ENCODE assay signal across 10 cellular contexts in the genomic region with DNA sequence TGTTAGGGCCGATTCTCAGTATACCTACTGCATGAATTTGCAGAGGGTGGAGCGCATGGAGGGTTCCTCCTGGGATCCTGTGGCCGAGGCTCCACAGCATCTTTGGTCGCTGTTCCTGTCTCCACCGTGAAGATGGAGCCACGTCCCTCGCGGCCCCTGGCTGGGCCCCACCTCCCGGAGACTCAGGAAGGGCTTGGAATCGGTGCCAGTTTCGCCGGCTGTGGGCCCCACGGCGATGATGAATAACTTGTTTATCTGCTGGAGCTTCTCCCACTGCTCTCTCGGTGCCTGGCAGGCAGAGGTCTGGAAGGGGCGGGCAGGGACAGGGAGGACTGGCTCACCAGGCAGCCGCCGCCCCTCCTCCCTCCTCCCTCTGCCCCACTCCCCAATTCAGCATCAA. TPM values are rescaled to one million over a fixed set of nuclear protein-coding genes. Genes with fewer than 3 reads are reported as not detected.
DNase-seq lines count a peak whose midpoint lies in the region; ATAC-seq and TF ChIP-seq lines count a peak whose summit lies in the region.
"Had no signal": no experiment of that assay in that cellular context is flagged by ENCODE, and none has a peak within 500 bp of the region (broad histone marks: within the 10 kb centered on the region; RNA-seq: fewer than 3 reads in every experiment).

No MANE protein-coding gene starts in this region.

- no peaks in the 10 kb centered on the region for H3K36me3 ChIP-seq in SK-N-SH (replicated peaks in 1 of 2; ENCODE audit: control insufficient read depth in 1 of 2, insufficient read depth in 2 of 2, low read length in 1 of 2)
- no peaks in the 10 kb centered on the region for H3K36me3 ChIP-seq in colonic mucosa

- peak overlapping the region; percentile 13 to 35; a peak in 3 of 4 replicates for H3K4me3 ChIP-seq in SK-N-SH (ENCODE audit: low read depth in 2 of 2, low read length in 1 of 2)
- no peak overlapping the region for H3K4me3 ChIP-seq in colonic mucosa

- H3K4me1 ChIP-seq in SK-N-SH (ENCODE audit: control insufficient read depth in 1 of 2, insufficient read depth in 2 of 2, low read depth in 1 of 2, low read length in 1 of 2) = peaks cover 10 to 21% of the 10 kb centered on the region in 2 experiments; a peak in 2 of 4 replicates
- peaks cover 3% of the 10 kb centered on the region for H3K4me1 ChIP-seq in foreskin keratinocyte
- no peaks in the 10 kb centered on the region for H3K4me1 ChIP-seq in colonic mucosa

- H3K27me3 ChIP-seq in SK-N-SH (ENCODE audit: insufficient read depth) = no peaks in the 10 kb centered on the region
- no peaks in the 10 kb centered on the region for H3K27me3 ChIP-seq in foreskin keratinocyte
- no peaks in the 10 kb centered on the region for H3K27me3 ChIP-seq in colonic mucosa

- H3K9ac ChIP-seq in SK-N-SH (no peak overlapping the region), colonic mucosa (ENCODE audit: low read depth in 2 of 2, low read length in 2 of 2) (no peak overlapping the region)

- CTCF ChIA-PET in SK-N-SH (lab: Yijun Ruan, JAX) = interaction anchor here (1.5 kb wide), 1 partner anchor 52 kb away, joined by 4 read pairs; no protein-coding TSS in a partner anchor

- peak; percentile 66 for DNase-seq in HCEC 1CT
- peak; percentile 75 for DNase-seq in SK-N-SH
- no peak for DNase-seq in foreskin keratinocyte
- DNase-seq in posterior vena cava (ENCODE audit: low spot score) = peak; percentile 78
- DNase-seq in left lobe of liver (ENCODE audit: low spot score) = no peak
- no peak for DNase-seq in colonic mucosa
- DNase-seq: MV-4-11; stimulated activated CD4-positive, alpha-beta T cell treated with anti-CD3 and anti-CD28 coated beads, Interleukin-2, amount 100 ng/mL, for 48 hours had no signal

- TF ChIP-seq RAD21 in SK-N-SH (IDR thresholded peaks at IDR 0.05; ENCODE audit: low read length) = 0 out of 2 replicates have a peak, but pooled peaks have one; percentile 14

- H3K9me2 ChIP-seq in SK-N-SH = no peaks in the 10 kb centered on the region

- H3K79me2 ChIP-seq in SK-N-SH (ENCODE audit: insufficient read depth) = no peaks in the 10 kb centered on the region

- H3K4me2 ChIP-seq in SK-N-SH = peak overlapping the region; percentile 69

- peak overlapping the region in 1 of 2 experiments; percentile 23; a peak in 1 of 4 replicates for H3K27ac ChIP-seq in SK-N-SH (ENCODE audit: low read depth in 2 of 2, low read length in 1 of 2)
- H3K27ac ChIP-seq in foreskin keratinocyte = no peak overlapping the region
- H3K27ac ChIP-seq in colonic mucosa = no peak overlapping the region

- no peaks in the 10 kb centered on the region for H3K9me3 ChIP-seq in SK-N-SH
- H3K9me3 ChIP-seq in colonic mucosa = no peaks in the 10 kb centered on the region

- 3% methylated on average over 18 of the region's 18 CpGs for WGBS in SK-N-SH (ENCODE audit: low lambda C conversion rate)

- TF ChIP-seq CTCF in SK-N-SH (IDR thresholded peaks at IDR 0.05) = no peak
- no peak for TF ChIP-seq CTCF in foreskin keratinocyte (conservative IDR thresholded peaks at IDR 0.05)
- TF ChIP-seq CTCF in colonic mucosa (IDR thresholded peaks at IDR 0.05) = no peak

- H3F3A ChIP-seq in SK-N-SH (replicated peaks; ENCODE audit: insufficient read depth) = peaks cover 24% of the 10 kb centered on the region

- intact Hi-C loops in posterior vena cava (cut with DNase I) = no loop called here
- intact Hi-C loops in colonic mucosa (cut with DNase I) = no loop called here

- POLR2A ChIA-PET in SK-N-SH (lab: Yijun Ruan, JAX) = interaction anchor here (0.6 kb wide), 1 partner anchor 264 kb away, joined by 3 read pairs; no protein-coding TSS in a partner anchor

- H2AFZ ChIP-seq in SK-N-SH (ENCODE audit: low read depth) = peak overlapping the region; percentile 73

- H4K20me1 ChIP-seq in SK-N-SH (ENCODE audit: insufficient read depth) = 0 out of 2 replicates have a peak, but pooled peaks cover 4% of the 10 kb centered on the region

- ATAC-seq in foreskin keratinocyte = peak; percentile 64
- no peak for ATAC-seq in left lobe of liver
- ATAC-seq in GM21360 (IDR thresholded peaks at IDR 0.05; ENCODE audit: unreplicated experiment) = no peak
- ATAC-seq in GM21526 (IDR thresholded peaks at IDR 0.05; ENCODE audit: low FRiP score, unreplicated experiment) = no peak

- peak; percentile 21 to 58; a peak in 3 of 4 replicates for TF ChIP-seq EP300 in SK-N-SH (IDR thresholded peaks at IDR 0.05; ENCODE audit: borderline replicate concordance in 1 of 2, low read depth in 1 of 2, low read length in 1 of 2)

TF ChIP-seq in SK-N-SH, 30 proteins besides CTCF, POLR2A, EP300 and RAD21 (continues in another document):
- TF ChIP-seq, protein P1, sequence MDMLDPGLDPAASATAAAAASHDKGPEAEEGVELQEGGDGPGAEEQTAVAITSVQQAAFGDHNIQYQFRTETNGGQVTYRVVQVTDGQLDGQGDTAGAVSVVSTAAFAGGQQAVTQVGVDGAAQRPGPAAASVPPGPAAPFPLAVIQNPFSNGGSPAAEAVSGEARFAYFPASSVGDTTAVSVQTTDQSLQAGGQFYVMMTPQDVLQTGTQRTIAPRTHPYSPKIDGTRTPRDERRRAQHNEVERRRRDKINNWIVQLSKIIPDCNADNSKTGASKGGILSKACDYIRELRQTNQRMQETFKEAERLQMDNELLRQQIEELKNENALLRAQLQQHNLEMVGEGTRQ (IDR thresholded peaks at IDR 0.05; ENCODE audit: borderline replicate concordance, low read depth, low read length) = no peak
- no peak for TF ChIP-seq RXRA (IDR thresholded peaks at IDR 0.05; ENCODE audit: borderline replicate concordance, low read depth)
- TF ChIP-seq, protein P2, sequence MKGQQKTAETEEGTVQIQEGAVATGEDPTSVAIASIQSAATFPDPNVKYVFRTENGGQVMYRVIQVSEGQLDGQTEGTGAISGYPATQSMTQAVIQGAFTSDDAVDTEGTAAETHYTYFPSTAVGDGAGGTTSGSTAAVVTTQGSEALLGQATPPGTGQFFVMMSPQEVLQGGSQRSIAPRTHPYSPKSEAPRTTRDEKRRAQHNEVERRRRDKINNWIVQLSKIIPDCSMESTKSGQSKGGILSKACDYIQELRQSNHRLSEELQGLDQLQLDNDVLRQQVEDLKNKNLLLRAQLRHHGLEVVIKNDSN (IDR thresholded peaks at IDR 0.05; ENCODE audit: borderline replicate concordance, low read depth) = no peak
- peak; percentile 35; the same call in 1 of the 2 replicates for TF ChIP-seq TCF12 (IDR thresholded peaks at IDR 0.05)
- no peak for TF ChIP-seq SIN3A (IDR thresholded peaks at IDR 0.05; ENCODE audit: borderline replicate concordance, low read depth, low read length)
- TF ChIP-seq, protein P3, sequence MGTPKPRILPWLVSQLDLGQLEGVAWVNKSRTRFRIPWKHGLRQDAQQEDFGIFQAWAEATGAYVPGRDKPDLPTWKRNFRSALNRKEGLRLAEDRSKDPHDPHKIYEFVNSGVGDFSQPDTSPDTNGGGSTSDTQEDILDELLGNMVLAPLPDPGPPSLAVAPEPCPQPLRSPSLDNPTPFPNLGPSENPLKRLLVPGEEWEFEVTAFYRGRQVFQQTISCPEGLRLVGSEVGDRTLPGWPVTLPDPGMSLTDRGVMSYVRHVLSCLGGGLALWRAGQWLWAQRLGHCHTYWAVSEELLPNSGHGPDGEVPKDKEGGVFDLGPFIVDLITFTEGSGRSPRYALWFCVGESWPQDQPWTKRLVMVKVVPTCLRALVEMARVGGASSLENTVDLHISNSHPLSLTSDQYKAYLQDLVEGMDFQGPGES (IDR thresholded peaks at IDR 0.05; ENCODE audit: low read depth, low read length) = no peak
- TF ChIP-seq TAF1 (IDR thresholded peaks at IDR 0.05; ENCODE audit: borderline replicate concordance, low read depth, low read length) = no peak
- TF ChIP-seq, protein P4, sequence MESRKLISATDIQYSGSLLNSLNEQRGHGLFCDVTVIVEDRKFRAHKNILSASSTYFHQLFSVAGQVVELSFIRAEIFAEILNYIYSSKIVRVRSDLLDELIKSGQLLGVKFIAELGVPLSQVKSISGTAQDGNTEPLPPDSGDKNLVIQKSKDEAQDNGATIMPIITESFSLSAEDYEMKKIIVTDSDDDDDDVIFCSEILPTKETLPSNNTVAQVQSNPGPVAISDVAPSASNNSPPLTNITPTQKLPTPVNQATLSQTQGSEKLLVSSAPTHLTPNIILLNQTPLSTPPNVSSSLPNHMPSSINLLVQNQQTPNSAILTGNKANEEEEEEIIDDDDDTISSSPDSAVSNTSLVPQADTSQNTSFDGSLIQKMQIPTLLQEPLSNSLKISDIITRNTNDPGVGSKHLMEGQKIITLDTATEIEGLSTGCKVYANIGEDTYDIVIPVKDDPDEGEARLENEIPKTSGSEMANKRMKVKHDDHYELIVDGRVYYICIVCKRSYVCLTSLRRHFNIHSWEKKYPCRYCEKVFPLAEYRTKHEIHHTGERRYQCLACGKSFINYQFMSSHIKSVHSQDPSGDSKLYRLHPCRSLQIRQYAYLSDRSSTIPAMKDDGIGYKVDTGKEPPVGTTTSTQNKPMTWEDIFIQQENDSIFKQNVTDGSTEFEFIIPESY (IDR thresholded peaks at IDR 0.05; ENCODE audit: borderline replicate concordance, low read depth) = no peak
- TF ChIP-seq, protein P5, sequence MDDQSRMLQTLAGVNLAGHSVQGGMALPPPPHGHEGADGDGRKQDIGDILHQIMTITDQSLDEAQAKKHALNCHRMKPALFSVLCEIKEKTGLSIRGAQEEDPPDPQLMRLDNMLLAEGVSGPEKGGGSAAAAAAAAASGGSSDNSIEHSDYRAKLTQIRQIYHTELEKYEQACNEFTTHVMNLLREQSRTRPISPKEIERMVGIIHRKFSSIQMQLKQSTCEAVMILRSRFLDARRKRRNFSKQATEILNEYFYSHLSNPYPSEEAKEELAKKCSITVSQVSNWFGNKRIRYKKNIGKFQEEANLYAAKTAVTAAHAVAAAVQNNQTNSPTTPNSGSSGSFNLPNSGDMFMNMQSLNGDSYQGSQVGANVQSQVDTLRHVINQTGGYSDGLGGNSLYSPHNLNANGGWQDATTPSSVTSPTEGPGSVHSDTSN (IDR thresholded peaks at IDR 0.05) = peak; percentile 72
- no peak for TF ChIP-seq SMC3 (IDR thresholded peaks at IDR 0.05; ENCODE audit: low read depth, low read length)
- TF ChIP-seq POLR2AphosphoS5 (IDR thresholded peaks at IDR 0.05; ENCODE audit: low read depth, low read length) = no peak
- TF ChIP-seq YY1 (IDR thresholded peaks at IDR 0.05; ENCODE audit: low read depth) = no peak
- 0 out of 2 replicates have a peak, but pooled peaks have one; percentile 22 for TF ChIP-seq GATA2 (CRISPR knock-in tag; IDR thresholded peaks at IDR 0.05)
- TF ChIP-seq FOXM1 (IDR thresholded peaks at IDR 0.05; ENCODE audit: low read depth) = no peak
- no peak for TF ChIP-seq MXI1 (IDR thresholded peaks at IDR 0.05; ENCODE audit: low read depth, low read length)
- TF ChIP-seq FOSL2 (IDR thresholded peaks at IDR 0.05; ENCODE audit: borderline replicate concordance, low read depth) = peak; percentile 36; the same call in 1 of the 2 replicates

RNA-seq across cellular contexts. Expression of a gene that starts 8.1 kb away (rescaled TPM):
- polyA plus RNA-seq in SK-N-SH (2012; rRNA removed) (0.10 TPM in 1 of 2 replicates, not detected in the other), foreskin keratinocyte (not detected in 2 replicates)
- 0.01 and 0.03 TPM in 2 replicates for polyA plus RNA-seq in SK-N-SH (2012; cell fraction: cytosol; rRNA removed)
- 0.35 and 0.50 TPM in 2 replicates for polyA plus RNA-seq in SK-N-SH (2012; cell fraction: nucleus; rRNA removed)
- total RNA-seq in foreskin keratinocyte (not detected in 2 replicates), posterior vena cava (not detected), left lobe of liver (1.1 TPM), colonic mucosa (1 to 10 TPM in 1 of 2 donors, under 1 TPM in 1; 0.79 to 2.6 TPM)

Comparison
In these comparisons a context has a peak if more than half of its experiments do, and no peak if none do; other contexts are left out.
1. DNase-seq: peak in HCEC 1CT (single experiment), SK-N-SH (single experiment) and posterior vena cava (single experiment); none in foreskin keratinocyte (0 of 2), left lobe of liver (single experiment) and colonic mucosa (single experiment).